Comparison of ENCODE assay signal across 14 cellular contexts in the genomic region with DNA sequence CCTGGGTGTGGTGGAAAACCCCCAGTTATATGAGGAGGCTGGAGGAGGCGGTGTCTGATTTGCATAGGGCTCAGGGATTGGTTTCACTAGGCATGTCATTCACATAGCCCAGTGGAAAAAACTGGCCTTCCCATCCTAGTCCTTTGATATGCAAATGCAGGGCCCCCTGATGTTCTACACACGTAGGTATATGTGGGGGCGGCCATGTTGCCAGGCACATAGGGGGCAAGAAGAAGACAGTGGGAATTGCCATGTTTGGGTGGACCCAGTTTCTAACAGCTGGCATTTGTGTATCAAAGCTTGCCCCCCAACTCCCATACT. TPM values are rescaled to one million over a fixed set of nuclear protein-coding genes. Genes with fewer than 3 reads are reported as not detected.
"Had no signal": no experiment of that assay in that cellular context is flagged by ENCODE, and none has a peak within 500 bp of the region (broad histone marks: within the 10 kb centered on the region; RNA-seq: fewer than 3 reads in every experiment).

No MANE protein-coding gene starts in this region.

- H3K27me3 ChIP-seq: heart right ventricle, left lung, neutrophil, right atrium auricular region, thyroid gland had no signal

- H3K4me3 Mint-ChIP-seq: naive thymus-derived CD8-positive, alpha-beta T cell; T-helper 1 cell treated with Interleukin-12 subunit alpha and Interleukin-12 subunit beta and Interleukin-4 antibody, amounts not matched to agents 30 μg/mL and 1 μg/mL, for 36 hours had no signal

- ATAC-seq: left lung, mucosa of descending colon had no signal

- H3K9me3 Mint-ChIP-seq: naive thymus-derived CD8-positive, alpha-beta T cell; T-helper 1 cell treated with Interleukin-12 subunit alpha and Interleukin-12 subunit beta and Interleukin-4 antibody, amounts not matched to agents 30 μg/mL and 1 μg/mL, for 36 hours had no signal

- H3K4me1 ChIP-seq: left lung, right atrium auricular region, thyroid gland had no signal

- H3K36me3 ChIP-seq: heart right ventricle, left lung, neutrophil, right atrium auricular region, thyroid gland had no signal

- H3K27ac ChIP-seq: heart right ventricle, left lung, right atrium auricular region, skin epidermis, thyroid gland had no signal

- DNase-seq: activated CD4-positive, alpha-beta T cell treated with anti-CD3 and anti-CD28 coated beads for 1 hour; activated CD8-positive, alpha-beta memory T cell treated with anti-CD3 and anti-CD28 coated beads for 24 hours; activated gamma-delta T cell treated with Interleukin-2 at 50 U/mL for 16 hours; heart right ventricle; left lung; mucosa of descending colon; naive thymus-derived CD8-positive, alpha-beta T cell; stimulated activated CD8-positive, alpha-beta memory T cell treated with anti-CD3 and anti-CD28 coated beads, Interleukin-4, amount 100 ng/mL, for 48 hours; thyroid gland had no signal

- H3K4me3 ChIP-seq: heart right ventricle, left lung, mucosa of descending colon, right atrium auricular region, skin epidermis, thyroid gland had no signal

- H3K9me3 ChIP-seq: heart right ventricle, neutrophil, right atrium auricular region, thyroid gland had no signal

- H3K36me3 Mint-ChIP-seq: naive thymus-derived CD8-positive, alpha-beta T cell had no signal

RNA-seq across cellular contexts. Expression of a gene that starts 34.0 kb away (rescaled TPM):
- total RNA-seq: endothelial cell of umbilical vein; naive thymus-derived CD8-positive, alpha-beta T cell; right atrium auricular region had no signal
- polyA plus RNA-seq: endothelial cell of umbilical vein had no signal
